In the genomic region with DNA sequence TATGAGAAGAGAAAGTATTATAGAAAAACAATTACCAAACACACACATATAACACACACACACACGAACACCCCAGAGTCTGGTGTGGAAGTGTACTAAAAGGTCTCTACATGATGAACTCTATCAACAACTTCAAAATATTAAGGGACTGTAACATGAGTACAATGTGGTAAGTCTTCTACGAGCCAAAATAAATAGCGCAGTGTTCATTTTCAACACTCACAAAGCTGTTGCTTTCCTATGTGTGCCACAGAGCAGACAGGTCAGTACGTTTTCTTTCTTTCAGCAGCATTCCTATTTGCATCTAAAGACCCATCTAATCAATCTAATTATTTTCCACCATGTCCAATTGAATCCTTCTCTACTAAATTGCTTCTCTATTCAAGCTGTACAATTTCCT, we compare ENCODE assay signal across 28 cellular contexts. TPM values are rescaled to one million over a fixed set of nuclear protein-coding genes. Genes with fewer than 3 reads are reported as not detected.
"Had no signal": no experiment of that assay in that cellular context is flagged by ENCODE, and none has a peak within 500 bp of the region (broad histone marks: within the 10 kb centered on the region; RNA-seq: fewer than 3 reads in every experiment).

No MANE protein-coding gene starts in this region.

- H3K4me3 ChIP-seq: adrenal gland, Peyer's patch, SJSA1 had no signal

- H3K27ac Mint-ChIP-seq: activated CD8-positive, alpha-beta T cell treated with anti-CD3 and anti-CD28 coated beads, Interleukin-2, amount 10 ng/mL, durations not matched to agents 7 days and 5 days; activated naive CD8-positive, alpha-beta T cell treated with anti-CD3 and anti-CD28 coated beads, Interleukin-2, amount 10 ng/mL, durations not matched to agents 7 days and 5 days; brain; T-helper 1 cell treated with Interleukin-12 subunit alpha and Interleukin-12 subunit beta and Interleukin-4 antibody, amounts not matched to agents 30 μg/mL and 1 μg/mL, for 36 hours; WTC11 had no signal

- H3K36me3 Mint-ChIP-seq: activated naive CD8-positive, alpha-beta T cell treated with anti-CD3 and anti-CD28 coated beads, Interleukin-2, amount 10 ng/mL, durations not matched to agents 7 days and 5 days; brain; WTC11 had no signal

- H3K27me3 Mint-ChIP-seq: brain had no signal

- H3K4me3 Mint-ChIP-seq: activated CD8-positive, alpha-beta T cell treated with anti-CD3 and anti-CD28 coated beads, Interleukin-2, amount 10 ng/mL, durations not matched to agents 7 days and 5 days; activated naive CD8-positive, alpha-beta T cell treated with anti-CD3 and anti-CD28 coated beads, Interleukin-2, amount 10 ng/mL, durations not matched to agents 7 days and 5 days; brain; central memory CD8-positive, alpha-beta T cell; T-helper 1 cell treated with Interleukin-12 subunit alpha and Interleukin-12 subunit beta and Interleukin-4 antibody, amounts not matched to agents 30 μg/mL and 1 μg/mL, for 36 hours; WTC11 had no signal

- DNase-seq: activated CD4-positive, alpha-beta T cell treated with anti-CD3 and anti-CD28 coated beads for 48 hours; activated CD4-positive, alpha-beta T cell treated with anti-CD3 and anti-CD28 coated beads, Interleukin-2, amount 50 U/mL, for 4 hours; activated CD4-positive, CD25-positive, alpha-beta regulatory T cell treated with anti-CD3 and anti-CD28 coated beads, Interleukin-2, amount 50 U/mL, for 72 hours; activated CD8-positive, alpha-beta memory T cell treated with anti-CD3 and anti-CD28 coated beads, Interleukin-2, amount 50 U/mL, for 48 hours; activated CD8-positive, alpha-beta T cell treated with anti-CD3 and anti-CD28 coated beads, Interleukin-2, amount 10 ng/mL, durations not matched to agents 7 days and 5 days; activated naive CD4-positive, alpha-beta T cell treated with anti-CD3 and anti-CD28 coated beads, Interleukin-2, amount 50 U/mL, for 16 hours; activated naive CD8-positive, alpha-beta T cell treated with anti-CD3 and anti-CD28 coated beads, Interleukin-2, amount 10 ng/mL, durations not matched to agents 7 days and 5 days; activated T-cell treated with anti-CD3 and anti-CD28 coated beads, Interleukin-2, amount 50 U/mL, for 1 hour; adrenal gland; anterior cingulate cortex; KG1; NCI-H1105; NCI-H1436; NCI-H1694 treated with DMSO at 0.1 percent for 48 hours; NCI-H2081 treated with DMSO at 0.1 percent for 48 hours; NCI-H2227 treated with DMSO at 0.1 percent for 48 hours; NCI-H446 treated with DMSO at 0.1 percent for 48 hours; NCI-H524 treated with DMSO at 0.1 percent for 48 hours; NCI-H774; NK-92 treated with Interleukin-12 subunit alpha and Interleukin-12 subunit beta, amount 100 ng/mL, for 24 hours; OCI-M1; Peyer's patch; SHP77 had no signal

- H3K9me3 Mint-ChIP-seq: brain; central memory CD8-positive, alpha-beta T cell; T-helper 1 cell treated with Interleukin-12 subunit alpha and Interleukin-12 subunit beta and Interleukin-4 antibody, amounts not matched to agents 30 μg/mL and 1 μg/mL, for 36 hours had no signal

RNA-seq across cellular contexts. Expression of gene CNKSR3, which starts 12.1 kb away (rescaled TPM):
- total RNA-seq: activated CD8-positive, alpha-beta T cell treated with anti-CD3 and anti-CD28 coated beads, Interleukin-2, amount 10 ng/mL, durations not matched to agents 7 days and 5 days; activated naive CD8-positive, alpha-beta T cell treated with anti-CD3 and anti-CD28 coated beads, Interleukin-2, amount 10 ng/mL, durations not matched to agents 7 days and 5 days had no signal
